In the genomic region with DNA sequence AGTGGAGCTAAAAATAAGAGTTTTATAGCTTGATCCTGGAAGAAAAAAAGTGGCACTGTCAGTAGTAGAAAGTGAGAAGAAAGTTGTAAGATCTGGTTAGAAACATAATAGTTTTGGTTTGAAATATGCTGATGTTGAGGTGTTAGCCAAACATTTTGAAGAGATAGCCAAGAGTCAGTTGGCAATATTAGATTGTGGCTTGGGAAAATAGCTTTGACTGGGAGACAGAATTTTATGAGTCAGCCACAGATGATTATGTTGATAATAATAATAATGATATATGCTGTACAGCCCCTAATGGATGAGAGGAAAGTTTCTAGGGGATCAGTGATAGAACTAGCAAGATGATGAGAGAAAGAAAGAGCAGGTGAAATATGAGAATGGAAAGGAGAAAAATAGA, we compare ENCODE assay signal across 19 cellular contexts. TPM values are rescaled to one million over a fixed set of nuclear protein-coding genes. Genes with fewer than 3 reads are reported as not detected.
DNase-seq lines count a peak whose midpoint lies in the region; ATAC-seq and TF ChIP-seq lines count a peak whose summit lies in the region.
"Had no signal": no experiment of that assay in that cellular context is flagged by ENCODE, and none has a peak within 500 bp of the region (broad histone marks: within the 10 kb centered on the region; RNA-seq: fewer than 3 reads in every experiment).

No MANE protein-coding gene starts in this region.

- TF ChIP-seq CTCF in astrocyte of the spinal cord (IDR thresholded peaks at IDR 0.05; ENCODE audit: low read depth, low read length), result no peak
- no peak for TF ChIP-seq CTCF in PC-3 (conservative IDR thresholded peaks at IDR 0.05; ENCODE audit: low read depth, low read length)

- H3K4me3 ChIP-seq in astrocyte of the spinal cord (ENCODE audit: low read depth, low read length), result no peak overlapping the region
- no peak overlapping the region for H3K4me3 ChIP-seq in PC-3 (ENCODE audit: low read length)
- H3K4me3 ChIP-seq: BLaER1, GM12878 had no signal

- no peaks in the 10 kb centered on the region for H3K79me2 ChIP-seq in PC-3 (ENCODE audit: low read length)

- no peak overlapping the region for H3K27ac Mint-ChIP-seq in activated CD4-positive, alpha-beta T cell treated with anti-CD3 and anti-CD28 coated beads, Interleukin-2, amount 10 ng/mL, durations not matched to agents 24 days and 14 days
- H3K27ac Mint-ChIP-seq: CD14-positive monocyte; CD4-positive, alpha-beta memory T cell; H9 had no signal

- CTCF ChIA-PET in PC-3 (lab: Charles Lee), result no interaction called here

- H3K36me3 ChIP-seq in PC-3 (ENCODE audit: low read depth, low read length), result no peaks in the 10 kb centered on the region
- H3K36me3 ChIP-seq: BLaER1 had no signal

- in situ Hi-C loops in astrocyte of the spinal cord (cut with HindIII; ENCODE audit: low sequenced_read_pairs), result no loop called here

- POLR2A ChIA-PET in PC-3 (lab: Charles Lee; ENCODE audit: unreplicated experiment), result no interaction called here

- intact Hi-C loops in PC-3 (cut with micrococcal nuclease), result no loop called here
- intact Hi-C loops in activated CD4-positive, alpha-beta T cell treated with anti-CD3 and anti-CD28 coated beads, Interleukin-2, amount 10 ng/mL, durations not matched to agents 24 days and 14 days (cut with micrococcal nuclease), result no loop called here

- H3K9me2 ChIP-seq in PC-3 (replicated peaks; ENCODE audit: low read length), result no peaks in the 10 kb centered on the region

- no peak overlapping the region for H3K4me2 ChIP-seq in PC-3 (ENCODE audit: low read length)
- H3K4me2 ChIP-seq: BLaER1 had no signal

- DNase-seq in EL (peak; percentile 19), astrocyte of the spinal cord (ENCODE audit: low read depth, low spot score) (peak; percentile 6), myocyte (ENCODE audit: low read depth) (peak; percentile 10), PC-3 (no peak), NCI-H526 (lab: John Stamatoyannopoulos, UW) (no peak)
- DNase-seq in activated CD4-positive, alpha-beta T cell treated with anti-CD3 and anti-CD28 coated beads, Interleukin-2, amount 10 ng/mL, durations not matched to agents 24 days and 14 days, result no peak
- DNase-seq: 8988T; CD4-positive, alpha-beta memory T cell; DMS153; DMS79; GOT3; H9 had no signal

- no peaks in the 10 kb centered on the region for H3K9me3 ChIP-seq in PC-3 (ENCODE audit: low read length)
- H3K9me3 ChIP-seq: BLaER1 had no signal

- H4K20me1 ChIP-seq in PC-3 (ENCODE audit: low read length), result no peaks in the 10 kb centered on the region
- H4K20me1 ChIP-seq: BLaER1 had no signal

- H3K4me3 Mint-ChIP-seq in activated CD4-positive, alpha-beta T cell treated with anti-CD3 and anti-CD28 coated beads, Interleukin-2, amount 10 ng/mL, durations not matched to agents 24 days and 14 days, result no peak overlapping the region
- H3K4me3 Mint-ChIP-seq: CD14-positive monocyte; CD4-positive, alpha-beta memory T cell; H9 had no signal

- no peak overlapping the region for H3K9ac ChIP-seq in PC-3 (ENCODE audit: low read length)
- H3K9ac ChIP-seq: BLaER1 had no signal

- no peak overlapping the region for H3K27ac ChIP-seq in PC-3 (ENCODE audit: low read length)
- H3K27ac ChIP-seq: BLaER1 had no signal

- H2AFZ ChIP-seq in PC-3 (ENCODE audit: low read length), result no peak overlapping the region

- H3K27me3 ChIP-seq in PC-3 (ENCODE audit: low read length), result no peaks in the 10 kb centered on the region
- H3K27me3 ChIP-seq: BLaER1 had no signal

- no peaks in the 10 kb centered on the region for H3K4me1 ChIP-seq in PC-3 (ENCODE audit: insufficient read depth, low read length)
- H3K4me1 ChIP-seq: BLaER1 had no signal

- no peaks in the 10 kb centered on the region for H3F3A ChIP-seq in PC-3 (ENCODE audit: low read length, unreplicated experiment)

- H3K27me3 Mint-ChIP-seq in activated CD4-positive, alpha-beta T cell treated with anti-CD3 and anti-CD28 coated beads, Interleukin-2, amount 10 ng/mL, durations not matched to agents 24 days and 14 days, result no peaks in the 10 kb centered on the region
- H3K27me3 Mint-ChIP-seq: CD4-positive, alpha-beta memory T cell had no signal

- BruUV-seq in PC-3 (replicated peaks; lab: Mats Ljungman, UMichigan), result no TSS peak

- peaks cover 10% of the 10 kb centered on the region for H3K9me3 Mint-ChIP-seq in activated CD4-positive, alpha-beta T cell treated with anti-CD3 and anti-CD28 coated beads, Interleukin-2, amount 10 ng/mL, durations not matched to agents 24 days and 14 days
- H3K9me3 Mint-ChIP-seq: H9 had no signal

- no peaks in the 10 kb centered on the region for H3K4me1 Mint-ChIP-seq in activated CD4-positive, alpha-beta T cell treated with anti-CD3 and anti-CD28 coated beads, Interleukin-2, amount 10 ng/mL, durations not matched to agents 24 days and 14 days
- H3K4me1 Mint-ChIP-seq: CD14-positive monocyte; CD4-positive, alpha-beta memory T cell; H9 had no signal

- ATAC-seq in SK-N-SH treated with all-trans-retinoic acid at 6 μM for 48 hours (no peak), PC-3 (no peak)
- ATAC-seq: GM12878, HepG2 had no signal

- no peaks in the 10 kb centered on the region for H3K36me3 Mint-ChIP-seq in activated CD4-positive, alpha-beta T cell treated with anti-CD3 and anti-CD28 coated beads, Interleukin-2, amount 10 ng/mL, durations not matched to agents 24 days and 14 days (ENCODE audit: low read depth)
- H3K36me3 Mint-ChIP-seq: CD14-positive monocyte; CD4-positive, alpha-beta memory T cell had no signal

TF ChIP-seq in SK-N-SH treated with all-trans-retinoic acid at 6 μM for 48 hours, 23 proteins besides CTCF, POLR2A, EP300 and RAD21:
- peak; percentile 51 for TF ChIP-seq ISL1 (CRISPR knock-in tag; IDR thresholded peaks at IDR 0.05)
- no peak for TF ChIP-seq ZNF8 (CRISPR knock-in tag; IDR thresholded peaks at IDR 0.05)

RNA-seq across cellular contexts. Expression of gene CDH18, which starts 12.4 kb away (rescaled TPM):
- total RNA-seq in myocyte (0.11 and 0.26 TPM in 2 replicates), PC-3 (2014; rRNA removed) (0.15 TPM in 1 of 2 replicates, not detected in the other)
- not detected for polyA plus RNA-seq in myocyte (2012)
- not detected in 2 replicates for total RNA-seq in activated CD4-positive, alpha-beta T cell treated with anti-CD3 and anti-CD28 coated beads, Interleukin-2, amount 10 ng/mL, durations not matched to agents 24 days and 14 days
- total RNA-seq: A673; CD4-positive, alpha-beta memory T cell; G401; GM12878; H9; HepG2 had no signal
- polyA plus RNA-seq: CD14-positive monocyte; CD4-positive, alpha-beta memory T cell; HepG2 had no signal

Comparison
In these comparisons a context has a peak if more than half of its experiments do, and no peak if none do; other contexts are left out.
1. DNase-seq: peak in EL (single experiment), astrocyte of the spinal cord (single experiment) and myocyte (single experiment); none in PC-3 (single experiment), NCI-H526 (0 of 2) and activated CD4-positive, alpha-beta T cell treated with anti-CD3 and anti-CD28 coated beads, Interleukin-2, amount 10 ng/mL, durations not matched to agents 24 days and 14 days (single experiment).